In the genomic region with DNA sequence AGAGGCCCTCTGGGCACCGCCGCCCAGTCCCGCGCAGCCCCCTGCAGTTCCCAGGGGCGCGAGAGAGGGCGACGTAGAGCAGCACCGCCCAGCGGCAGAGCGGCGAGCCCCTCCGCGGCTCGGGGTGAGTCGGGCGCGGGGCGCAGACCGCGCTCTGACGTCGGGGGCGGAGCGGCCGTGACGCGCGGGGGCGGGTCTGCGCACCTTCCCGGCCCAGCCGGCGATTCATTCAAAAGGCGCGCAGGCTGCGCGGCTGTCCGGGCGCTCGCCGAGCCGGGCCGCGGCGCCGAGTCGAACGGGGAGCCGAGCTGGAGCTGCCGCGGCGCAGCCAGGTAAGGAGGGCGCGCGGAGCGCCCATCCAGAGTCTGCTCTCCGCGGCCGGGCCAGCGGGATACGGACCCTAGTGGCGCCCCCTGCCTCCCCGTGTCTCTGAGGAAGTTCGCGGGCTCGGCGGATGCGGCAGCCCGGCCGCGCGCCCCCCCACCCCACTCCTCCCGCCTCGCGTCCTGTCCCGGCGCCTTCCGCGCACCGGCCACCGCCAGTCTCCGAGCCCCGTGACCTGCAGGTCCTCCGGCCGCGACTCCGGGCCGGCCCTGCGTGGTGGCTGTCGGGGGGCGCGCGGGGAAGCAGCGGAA, we compare ENCODE assay signal across 1 cellular context.
TF ChIP-seq lines count a peak whose summit lies in the region.

A gene with protein sequence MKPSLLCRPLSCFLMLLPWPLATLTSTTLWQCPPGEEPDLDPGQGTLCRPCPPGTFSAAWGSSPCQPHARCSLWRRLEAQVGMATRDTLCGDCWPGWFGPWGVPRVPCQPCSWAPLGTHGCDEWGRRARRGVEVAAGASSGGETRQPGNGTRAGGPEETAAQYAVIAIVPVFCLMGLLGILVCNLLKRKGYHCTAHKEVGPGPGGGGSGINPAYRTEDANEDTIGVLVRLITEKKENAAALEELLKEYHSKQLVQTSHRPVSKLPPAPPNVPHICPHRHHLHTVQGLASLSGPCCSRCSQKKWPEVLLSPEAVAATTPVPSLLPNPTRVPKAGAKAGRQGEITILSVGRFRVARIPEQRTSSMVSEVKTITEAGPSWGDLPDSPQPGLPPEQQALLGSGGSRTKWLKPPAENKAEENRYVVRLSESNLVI (plus strand): TSS at position 232 of the 635 bp plus-strand sequence. CDS start 12,738 bp downstream, outside the sequence.

TF ChIP-seq in IMR-90, 13 proteins besides CTCF, POLR2A, EP300 and RAD21:
- TF ChIP-seq SMC3 (IDR thresholded peaks at IDR 0.05; ENCODE audit: low read depth, low read length) (peak; percentile 49), MAZ (IDR thresholded peaks at IDR 0.05; ENCODE audit: borderline replicate concordance, low read depth, low read length) (peak; percentile 96), RCOR1 (IDR thresholded peaks at IDR 0.05; ENCODE audit: insufficient replicate concordance, low read length) (no peak), MXI1 (IDR thresholded peaks at IDR 0.05; ENCODE audit: borderline replicate concordance, low read depth, low read length) (no peak), BHLHE40 (IDR thresholded peaks at IDR 0.05; ENCODE audit: low read depth, low read length) (0 out of 2 replicates have a peak, but pooled peaks have one; percentile 11), CHD1 (IDR thresholded peaks at IDR 0.05; ENCODE audit: low read depth, low read length) (peak; percentile 75), MAFK (IDR thresholded peaks at IDR 0.05; ENCODE audit: low read depth, low read length) (no peak), FOS (IDR thresholded peaks at IDR 0.05; ENCODE audit: low read depth, low read length) (peak; percentile 31)
- TF ChIP-seq, protein P1, sequence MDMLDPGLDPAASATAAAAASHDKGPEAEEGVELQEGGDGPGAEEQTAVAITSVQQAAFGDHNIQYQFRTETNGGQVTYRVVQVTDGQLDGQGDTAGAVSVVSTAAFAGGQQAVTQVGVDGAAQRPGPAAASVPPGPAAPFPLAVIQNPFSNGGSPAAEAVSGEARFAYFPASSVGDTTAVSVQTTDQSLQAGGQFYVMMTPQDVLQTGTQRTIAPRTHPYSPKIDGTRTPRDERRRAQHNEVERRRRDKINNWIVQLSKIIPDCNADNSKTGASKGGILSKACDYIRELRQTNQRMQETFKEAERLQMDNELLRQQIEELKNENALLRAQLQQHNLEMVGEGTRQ (IDR thresholded peaks at IDR 0.05; ENCODE audit: low read depth, low read length): no peak
- TF ChIP-seq, protein P2, sequence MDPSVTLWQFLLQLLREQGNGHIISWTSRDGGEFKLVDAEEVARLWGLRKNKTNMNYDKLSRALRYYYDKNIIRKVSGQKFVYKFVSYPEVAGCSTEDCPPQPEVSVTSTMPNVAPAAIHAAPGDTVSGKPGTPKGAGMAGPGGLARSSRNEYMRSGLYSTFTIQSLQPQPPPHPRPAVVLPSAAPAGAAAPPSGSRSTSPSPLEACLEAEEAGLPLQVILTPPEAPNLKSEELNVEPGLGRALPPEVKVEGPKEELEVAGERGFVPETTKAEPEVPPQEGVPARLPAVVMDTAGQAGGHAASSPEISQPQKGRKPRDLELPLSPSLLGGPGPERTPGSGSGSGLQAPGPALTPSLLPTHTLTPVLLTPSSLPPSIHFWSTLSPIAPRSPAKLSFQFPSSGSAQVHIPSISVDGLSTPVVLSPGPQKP (IDR thresholded peaks at IDR 0.05; ENCODE audit: borderline replicate concordance, low read depth, low read length): no peak
TF ChIP-seq in IMR-90: peak in this region for 5.
